ENCODE assay signal across 8 cellular contexts in genomic region chr2:202635441-202636296, GRCh38. TPM values are rescaled to one million over a fixed set of nuclear protein-coding genes. Genes with fewer than 3 reads are reported as not detected.
DNase-seq lines count a peak whose midpoint lies in the region; ATAC-seq lines count a peak whose summit lies in the region.

No MANE protein-coding gene starts in this region.

- peaks cover 30% of the 10 kb centered on the region for H3K4me1 Mint-ChIP-seq in T-helper 17 cell

- H3K27ac ChIP-seq in angular gyrus (ENCODE audit: low read depth, low read length): peak overlapping the region; percentile 85
- peak overlapping the region; percentile 97 for H3K27ac ChIP-seq in right cardiac atrium (ENCODE audit: low read length)
- H3K27ac ChIP-seq in aorta (ENCODE audit: low read depth in 1 of 2, low read length in 2 of 2): peak overlapping the region; percentile 42 to 52

- WGBS in right cardiac atrium: under 1% methylated on average over 90 of the region's 90 CpGs
- 0% methylated on average over 52 to 90 of the region's 90 CpGs for WGBS in aorta, 2 donors

- H3K27me3 Mint-ChIP-seq in T-helper 17 cell: no peaks in the 10 kb centered on the region

- peak overlapping the region; percentile 90 for H3K27ac Mint-ChIP-seq in T-helper 17 cell

- intact Hi-C loops in right cardiac atrium (cut with DNase I): no loop called here
- intact Hi-C loops in aorta (cut with DNase I): loop anchor here in 1 of 2 donors (10.0 kb wide), 1 partner anchor 169 kb away; no protein-coding TSS in a partner anchor

- peak overlapping the region; percentile 95 for H3K4me3 Mint-ChIP-seq in T-helper 17 cell

- H3K4me1 ChIP-seq in right cardiac atrium (ENCODE audit: control insufficient read depth, insufficient read depth, low read length) (no peaks in the 10 kb centered on the region), aorta (ENCODE audit: control insufficient read depth in 1 of 2, insufficient read depth in 2 of 2, low read length in 2 of 2) (no peaks in the 10 kb centered on the region)

- H3K36me3 ChIP-seq in aorta (ENCODE audit: control insufficient read depth in 1 of 2, insufficient read depth in 2 of 2, low read length in 1 of 2): no peaks in the 10 kb centered on the region

- H3K9me3 ChIP-seq in T-helper 17 cell (ENCODE audit: control insufficient read depth, low read length, poor library complexity, severe bottlenecking) (no peaks in the 10 kb centered on the region), right cardiac atrium (ENCODE audit: control insufficient read depth, low read length) (no peaks in the 10 kb centered on the region), aorta (ENCODE audit: control insufficient read depth, low read length) (no peaks in the 10 kb centered on the region)

- H3K4me3 ChIP-seq in right cardiac atrium (ENCODE audit: low read length) (peak overlapping the region; percentile 88), aorta (ENCODE audit: low read length in 2 of 2) (peak overlapping the region; percentile 93 to 99)

- no peaks in the 10 kb centered on the region for H3K36me3 Mint-ChIP-seq in T-helper 17 cell (ENCODE audit: low read depth)

- H3K27me3 ChIP-seq in right cardiac atrium (ENCODE audit: control insufficient read depth, insufficient read depth): no peaks in the 10 kb centered on the region
- H3K27me3 ChIP-seq in aorta (ENCODE audit: control insufficient read depth in 1 of 2, insufficient read depth in 2 of 2, low read length in 1 of 2): no peaks in the 10 kb centered on the region

- ATAC-seq in GM18498 (IDR thresholded peaks at IDR 0.05; ENCODE audit: unreplicated experiment): peak; percentile 61
- peak; percentile 60 for ATAC-seq in HG02840 (IDR thresholded peaks at IDR 0.05; ENCODE audit: low FRiP score, unreplicated experiment)
- ATAC-seq in T-helper 17 cell: peak; percentile 56
- peak; percentile 77 to 84 for ATAC-seq in right cardiac atrium
- peak; percentile 73 for ATAC-seq in aorta (ENCODE audit: low FRiP score)

- DNase-seq in NCI-H1417 treated with DMSO at 0.1 percent for 48 hours (lab: John Stamatoyannopoulos, UW) (peak; percentile 21), T-helper 17 cell (peak; percentile 62 to 92 (median 84)), right cardiac atrium (peak; percentile 77 to 92 (median 91)), renal cortical epithelial cell (ENCODE audit: low read depth) (peak; percentile 92), aorta (peak; percentile 82 to 91)

RNA-seq across cellular contexts. Expression of gene FAM117B, which starts 0.9 kb away (rescaled TPM):
- total RNA-seq in T-helper 17 cell: 10 to 100 TPM; 20.1 to 22.8 TPM
- 1 to 10 TPM; 1.6 to 4.5 (median 4.0) TPM for total RNA-seq in right cardiac atrium
- 1.5 TPM for polyA plus RNA-seq in right cardiac atrium
- 1.9 and 11.1 TPM in 2 replicates for total RNA-seq in renal cortical epithelial cell
- total RNA-seq in aorta: 1 to 10 TPM; 4.3 to 8.4 TPM
- polyA plus RNA-seq in aorta: 1 to 10 TPM; 2.5 TPM

Comparison
In these comparisons a context has a peak if more than half of its experiments do, and no peak if none do; other contexts are left out.
1. Peak in every context shown above with its lines: DNase-seq, ATAC-seq, H3K4me3 ChIP-seq and H3K27ac ChIP-seq.
2. DNase-seq: peak in every context shown above with its lines; median percentile 92 in renal cortical epithelial cell; 91 in right cardiac atrium; 86 in aorta; 84 in T-helper 17 cell; 21 in NCI-H1417 treated with DMSO at 0.1 percent for 48 hours.
3. H3K27ac ChIP-seq: peak in every context shown above with its lines; median percentile 97 in right cardiac atrium; 85 in angular gyrus; 47 in aorta.